Comparison of ENCODE assay signal across 8 cellular contexts in the genomic region with DNA sequence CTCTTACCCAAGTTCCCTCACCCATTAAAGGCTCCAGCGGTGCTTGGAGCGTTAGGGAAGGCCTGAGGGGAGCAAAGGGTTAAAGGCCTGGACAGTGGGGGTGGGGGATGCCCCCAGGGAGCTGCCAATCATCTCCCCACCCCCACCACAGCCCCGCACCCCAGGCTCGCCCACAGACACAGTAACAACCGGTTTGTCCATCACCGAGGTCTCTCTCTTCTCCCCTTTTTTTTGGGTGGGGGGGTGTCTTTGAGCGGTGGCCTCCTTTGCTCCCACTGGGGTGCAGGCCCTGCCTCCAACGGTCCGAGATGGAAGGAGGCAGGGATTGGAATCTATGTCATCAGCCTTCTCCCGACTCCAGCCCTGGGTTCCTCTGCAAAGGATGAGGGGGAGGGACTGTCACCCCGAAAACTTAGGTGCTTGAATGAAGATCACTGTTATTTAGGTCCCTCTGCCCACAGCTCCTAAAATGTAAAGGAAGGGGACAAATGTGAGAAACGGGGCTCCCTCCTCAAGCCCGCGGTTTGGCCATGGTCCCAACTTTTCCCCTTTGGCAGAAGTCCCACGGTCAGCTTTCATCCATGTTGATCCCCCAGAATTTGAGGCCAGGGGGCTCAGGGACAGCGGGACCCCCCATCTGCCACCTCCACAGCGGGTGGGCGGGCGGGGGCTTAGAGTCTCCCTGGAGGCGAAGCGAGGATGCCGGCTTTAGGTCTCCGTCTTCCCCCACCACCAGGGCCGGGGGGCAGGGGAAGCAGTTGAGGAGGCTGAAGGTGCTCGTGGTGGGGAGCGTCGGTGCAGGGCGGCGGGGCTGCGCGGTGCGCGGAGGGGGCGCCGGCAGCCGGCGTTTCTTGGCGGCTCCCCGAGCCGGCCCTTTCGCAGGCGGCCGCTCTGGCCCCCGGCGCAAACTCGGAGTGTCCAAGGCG. TPM values are rescaled to one million over a fixed set of nuclear protein-coding genes. Genes with fewer than 3 reads are reported as not detected.
DNase-seq lines count a peak whose midpoint lies in the region; ATAC-seq, FAIRE-seq and TF ChIP-seq lines count a peak whose summit lies in the region.

No MANE protein-coding gene starts in this region.

- H3K27ac Mint-ChIP-seq in activated naive CD4-positive, alpha-beta T cell treated with anti-CD3 and anti-CD28 coated beads, Interleukin-2, amount 50 U/mL, for 72 hours, result peak overlapping the region in 1 of 2 donors; percentile 8

- H3K36me3 ChIP-seq in keratinocyte (ENCODE audit: control insufficient read depth in 2 of 2, extremely low read depth in 1 of 2, insufficient read depth in 2 of 2, low read length in 2 of 2) (no peaks in the 10 kb centered on the region), thoracic aorta (no peaks in the 10 kb centered on the region)

- H3K27ac ChIP-seq in keratinocyte (ENCODE audit: control insufficient read depth, insufficient read depth, low read length) (no peak overlapping the region), thoracic aorta (no peak overlapping the region)

- DNase-seq in activated naive CD4-positive, alpha-beta T cell treated with Interleukin-2 at 50 U/mL for 16 hours, result peak; percentile 9
- DNase-seq in activated naive CD4-positive, alpha-beta T cell treated with anti-CD3 and anti-CD28 coated beads, Interleukin-2, amount 50 U/mL, for 72 hours (ENCODE audit: low spot score in 2 of 2), result no peak
- DNase-seq in activated T-cell treated with anti-CD3 and anti-CD28 coated beads, Interleukin-2, amount 50 U/mL, for 4 hours, result no peak
- no peak for DNase-seq in keratinocyte (ENCODE audit: low read depth, low spot score)
- DNase-seq in thoracic aorta (ENCODE audit: low spot score), result no peak
- no peak for DNase-seq in NCI-H526 treated with DMSO at 0.1 percent for 48 hours (lab: John Stamatoyannopoulos, UW)

- peaks cover 24% of the 10 kb centered on the region for H3K27me3 ChIP-seq in keratinocyte (ENCODE audit: control insufficient read depth, extremely low read depth, insufficient read depth, low read length)
- H3K27me3 ChIP-seq in thoracic aorta (replicated peaks; ENCODE audit: insufficient read depth), result peaks cover 8% of the 10 kb centered on the region

- no peak for ATAC-seq in activated naive CD4-positive, alpha-beta T cell treated with anti-CD3 and anti-CD28 coated beads, Interleukin-2, amount 50 U/mL, for 72 hours
- ATAC-seq in activated T-cell treated with anti-CD3 and anti-CD28 coated beads, Interleukin-2, amount 50 U/mL, for 4 hours, result no peak
- ATAC-seq in thoracic aorta (ENCODE audit: insufficient number of reproducible peaks, low FRiP score, low read depth), result no peak
- ATAC-seq in GM21360 (IDR thresholded peaks at IDR 0.05; ENCODE audit: unreplicated experiment), result no peak
- ATAC-seq in HG02884 (IDR thresholded peaks at IDR 0.05; ENCODE audit: unreplicated experiment), result no peak

- dilution Hi-C loops in keratinocyte (cut with MboI; ENCODE audit: extremely low pct_ligation_motif_present, low sequenced_read_pairs), result no loop called here

- no peaks in the 10 kb centered on the region for H3K36me3 Mint-ChIP-seq in activated naive CD4-positive, alpha-beta T cell treated with anti-CD3 and anti-CD28 coated beads, Interleukin-2, amount 50 U/mL, for 72 hours
- H3K36me3 Mint-ChIP-seq in activated T-cell treated with anti-CD3 and anti-CD28 coated beads, Interleukin-2, amount 50 U/mL, for 4 hours (ENCODE audit: insufficient read depth), result no peaks in the 10 kb centered on the region

- H3K9me3 ChIP-seq in keratinocyte (ENCODE audit: control insufficient read depth, low read depth, low read length), result no peaks in the 10 kb centered on the region
- H3K9me3 ChIP-seq in thoracic aorta, result no peaks in the 10 kb centered on the region

- no peaks in the 10 kb centered on the region for H3K9me1 ChIP-seq in keratinocyte (ENCODE audit: control insufficient read depth, extremely low read depth, insufficient read depth, low read length)

- no peaks in the 10 kb centered on the region for H3K9me3 Mint-ChIP-seq in activated naive CD4-positive, alpha-beta T cell treated with anti-CD3 and anti-CD28 coated beads, Interleukin-2, amount 50 U/mL, for 72 hours
- H3K9me3 Mint-ChIP-seq in activated T-cell treated with anti-CD3 and anti-CD28 coated beads, Interleukin-2, amount 50 U/mL, for 4 hours, result no peaks in the 10 kb centered on the region

- TF ChIP-seq CTCF in keratinocyte (optimal IDR thresholded peaks at IDR 0.05 in 1 of 3, IDR thresholded peaks at IDR 0.05 in 1 of 3, conservative IDR thresholded peaks at IDR 0.05 in 1 of 3; ENCODE audit: extremely low read depth in 1 of 3, insufficient read depth in 2 of 3, low read length in 3 of 3) (no peak), thoracic aorta (IDR thresholded peaks at IDR 0.05) (no peak)

- H2AFZ ChIP-seq in keratinocyte (ENCODE audit: control insufficient read depth, low read length), result no peak overlapping the region

- H3K4me2 ChIP-seq in keratinocyte (ENCODE audit: control insufficient read depth, extremely low read depth, insufficient read depth, low read depth, low read length), result peak overlapping the region; percentile 88

- peaks cover 40% of the 10 kb centered on the region for H3K4me1 Mint-ChIP-seq in activated T-cell treated with anti-CD3 and anti-CD28 coated beads, Interleukin-2, amount 50 U/mL, for 4 hours (ENCODE audit: low read depth)

- H3K4me1 ChIP-seq in keratinocyte (ENCODE audit: control insufficient read depth, extremely low read depth, insufficient read depth, low read length) (peaks cover 15% of the 10 kb centered on the region), thoracic aorta (ENCODE audit: control insufficient read depth in 1 of 2, low read depth in 2 of 2) (peaks cover 10 to 19% of the 10 kb centered on the region in 2 donors)

- H3K4me3 Mint-ChIP-seq in activated T-cell treated with anti-CD3 and anti-CD28 coated beads, Interleukin-2, amount 50 U/mL, for 4 hours, result peak overlapping the region; percentile 83

- no peaks in the 10 kb centered on the region for H4K20me1 ChIP-seq in keratinocyte (ENCODE audit: control insufficient read depth, extremely low read depth, insufficient read depth, low read length)

- peaks cover 40% of the 10 kb centered on the region for H3K27me3 Mint-ChIP-seq in activated T-cell treated with anti-CD3 and anti-CD28 coated beads, Interleukin-2, amount 50 U/mL, for 4 hours (ENCODE audit: low read depth)

- peak overlapping the region; percentile 65 for H3K9ac ChIP-seq in keratinocyte (ENCODE audit: control insufficient read depth, extremely low read depth, insufficient read depth, low read length)

- peak overlapping the region; percentile 64 to 72 (median 69) for H3K4me3 ChIP-seq in keratinocyte (ENCODE audit: control insufficient read depth in 2 of 3, extremely low read depth in 1 of 3, insufficient read depth in 2 of 3, low read depth in 1 of 3, low read length in 3 of 3)
- H3K4me3 ChIP-seq in thoracic aorta, result peak overlapping the region; percentile 82

- no peaks in the 10 kb centered on the region for H3K79me2 ChIP-seq in keratinocyte (ENCODE audit: control insufficient read depth, insufficient read depth, low read length)

- no peak for FAIRE-seq in keratinocyte (lab: Jason Lieb, UNC)

RNA-seq across cellular contexts. Expression of gene EPOP, which starts 1.7 kb away (rescaled TPM):
- 10 to 100 TPM; 27.5 to 31.3 TPM for total RNA-seq in activated naive CD4-positive, alpha-beta T cell treated with anti-CD3 and anti-CD28 coated beads, Interleukin-2, amount 50 U/mL, for 72 hours
- total RNA-seq in activated T-cell treated with anti-CD3 and anti-CD28 coated beads, Interleukin-2, amount 50 U/mL, for 4 hours, result 100 to 1,000 TPM; 110 to 131 (median 110) TPM
- 2.1 to 4.4 TPM (median 3.2 TPM) in 3 replicates for polyA plus RNA-seq in keratinocyte
- 2.2 TPM for polyA plus RNA-seq in keratinocyte (2011; ENCODE audit: low read depth)
- 3.9 and 6.1 TPM in 2 replicates for polyA plus RNA-seq in keratinocyte (2011; cell fraction: cytosol; rRNA removed)
- polyA plus RNA-seq in keratinocyte (2011; cell fraction: nucleus; rRNA removed), result 3.5 and 4.5 TPM in 2 replicates
- 6.7 and 8.6 TPM in 2 replicates for polyA plus RNA-seq in keratinocyte (2012; ENCODE audit: low replicate concordance)
- polyA minus RNA-seq in keratinocyte, result 1.4 to 3.8 TPM (median 2.2 TPM) in 3 replicates
- 5.9 TPM for polyA minus RNA-seq in keratinocyte (2011; cell fraction: cytosol; rRNA and poly(A)+ RNA removed)
- polyA minus RNA-seq in keratinocyte (2011; cell fraction: nucleus; rRNA and poly(A)+ RNA removed), result 1.9 and 2.6 TPM in 2 replicates
- total RNA-seq in thoracic aorta, result 1 to 10 TPM in 1 of 2 donors, under 1 TPM in 1; 0.54 to 3.3 TPM

RNA-seq across cellular contexts. Expression of gene MLLT6, which starts 32.0 kb away (rescaled TPM):
- total RNA-seq in activated naive CD4-positive, alpha-beta T cell treated with anti-CD3 and anti-CD28 coated beads, Interleukin-2, amount 50 U/mL, for 72 hours, result 100 to 1,000 TPM; 204 to 288 TPM
- total RNA-seq in activated T-cell treated with anti-CD3 and anti-CD28 coated beads, Interleukin-2, amount 50 U/mL, for 4 hours, result 100 to 1,000 TPM; 263 to 315 (median 286) TPM
- 17.4 to 18.1 TPM (median 17.7 TPM) in 3 replicates for polyA plus RNA-seq in keratinocyte
- polyA plus RNA-seq in keratinocyte (2011; ENCODE audit: low read depth), result 20.2 TPM
- polyA plus RNA-seq in keratinocyte (2011; cell fraction: cytosol; rRNA removed), result 7.7 and 11.0 TPM in 2 replicates
- 46.1 and 53.2 TPM in 2 replicates for polyA plus RNA-seq in keratinocyte (2011; cell fraction: nucleus; rRNA removed)
- 14.3 and 16.5 TPM in 2 replicates for polyA plus RNA-seq in keratinocyte (2012; ENCODE audit: low replicate concordance)
- polyA minus RNA-seq in keratinocyte, result 23.1 to 34.2 TPM (median 24.0 TPM) in 3 replicates
- polyA minus RNA-seq in keratinocyte (2011; cell fraction: cytosol; rRNA and poly(A)+ RNA removed), result 28.6 TPM
- 25.5 and 29.3 TPM in 2 replicates for polyA minus RNA-seq in keratinocyte (2011; cell fraction: nucleus; rRNA and poly(A)+ RNA removed)
- 100 to 1,000 TPM; 113 to 201 TPM for total RNA-seq in thoracic aorta

RNA-seq across cellular contexts. Expression of gene CISD3, which starts 57.1 kb away (rescaled TPM):
- total RNA-seq in activated naive CD4-positive, alpha-beta T cell treated with anti-CD3 and anti-CD28 coated beads, Interleukin-2, amount 50 U/mL, for 72 hours, result 10 to 100 TPM; 32.7 to 40.7 TPM
- total RNA-seq in activated T-cell treated with anti-CD3 and anti-CD28 coated beads, Interleukin-2, amount 50 U/mL, for 4 hours, result 10 to 100 TPM; 47.2 to 73.3 (median 67.8) TPM
- polyA plus RNA-seq in keratinocyte, result 10.4 to 25.6 TPM (median 17.1 TPM) in 3 replicates
- 2.1 TPM for polyA plus RNA-seq in keratinocyte (2011; ENCODE audit: low read depth)
- 11.2 and 20.0 TPM in 2 replicates for polyA plus RNA-seq in keratinocyte (2011; cell fraction: cytosol; rRNA removed)
- 4.3 and 4.5 TPM in 2 replicates for polyA plus RNA-seq in keratinocyte (2011; cell fraction: nucleus; rRNA removed)
- 15.6 and 35.2 TPM in 2 replicates for polyA plus RNA-seq in keratinocyte (2012; ENCODE audit: low replicate concordance)
- polyA minus RNA-seq in keratinocyte, result 4.9 to 16.3 TPM (median 5.5 TPM) in 3 replicates
- polyA minus RNA-seq in keratinocyte (2011; cell fraction: cytosol; rRNA and poly(A)+ RNA removed), result 12.9 TPM
- 1.7 and 2.9 TPM in 2 replicates for polyA minus RNA-seq in keratinocyte (2011; cell fraction: nucleus; rRNA and poly(A)+ RNA removed)
- 1 to 10 TPM; 9.3 to 9.6 TPM for total RNA-seq in thoracic aorta

Comparison
In these comparisons a context has a peak if more than half of its experiments do, and no peak if none do; other contexts are left out.
1. RNA of gene EPOP, which starts 1.7 kb away (total RNA-seq): 110 to 131 TPM in activated T-cell treated with anti-CD3 and anti-CD28 coated beads, Interleukin-2, amount 50 U/mL, for 4 hours and 27.5 to 31.3 TPM in activated naive CD4-positive, alpha-beta T cell treated with anti-CD3 and anti-CD28 coated beads, Interleukin-2, amount 50 U/mL, for 72 hours; 0.54 to 3.3 TPM in thoracic aorta; every median in the first group is over 4 times any median in the second.